In the genomic region with DNA sequence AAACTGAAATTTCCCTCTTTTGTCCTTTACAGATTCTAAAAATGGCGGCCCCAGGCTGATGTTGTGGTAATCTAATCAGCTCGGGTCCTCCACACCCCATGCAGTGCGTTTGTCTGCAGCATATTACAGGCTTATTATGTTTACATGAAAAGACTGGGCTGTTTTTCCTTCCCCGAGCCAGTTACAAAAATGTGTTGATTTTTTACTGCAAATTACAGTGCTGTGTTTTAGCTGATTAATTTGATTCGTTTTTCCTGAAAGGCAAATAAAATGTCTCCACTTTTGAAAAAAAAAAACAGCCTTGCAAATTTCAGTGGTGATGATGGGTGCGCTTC, we compare ENCODE assay signal across 8 cellular contexts. TPM values are rescaled to one million over a fixed set of nuclear protein-coding genes. Genes with fewer than 3 reads are reported as not detected.
DNase-seq lines count a peak whose midpoint lies in the region; ATAC-seq, FAIRE-seq and TF ChIP-seq lines count a peak whose summit lies in the region.

No MANE protein-coding gene starts in this region.

- 0 to 1% (median 0%) methylated on average over 6 of the region's 6 CpGs for WGBS in small intestine, 3 donors

- no peak for ATAC-seq in HG03095 (IDR thresholded peaks at IDR 0.05; ENCODE audit: unreplicated experiment)
- ATAC-seq in omental fat pad (ENCODE audit: low FRiP score) = no peak

- TF ChIP-seq CTCF in omental fat pad (IDR thresholded peaks at IDR 0.05) = no peak

- H3K27ac ChIP-seq in angular gyrus (ENCODE audit: low read depth, low read length) = peak overlapping the region; percentile 100
- H3K27ac ChIP-seq in small intestine (ENCODE audit: low read depth in 1 of 2, low read length in 1 of 2) = peak overlapping the region; percentile 82 to 98

- H3K27me3 ChIP-seq in small intestine (ENCODE audit: control insufficient read depth in 2 of 2, insufficient read depth in 2 of 2, low read length in 2 of 2) = no peaks in the 10 kb centered on the region

- H3K4me3 ChIP-seq in iPS-18c (ENCODE audit: insufficient read depth, low read depth, low read length) (peak overlapping the region; percentile 99), small intestine (ENCODE audit: low read depth in 1 of 2, low read length in 2 of 2) (peak overlapping the region; percentile 60 to 95)

- FAIRE-seq in small intestine (lab: Jason Lieb, UNC) = no peak

- DNase-seq in activated naive CD4-positive, alpha-beta T cell treated with Interleukin-2 at 50 U/mL for 16 hours = peak; percentile 30
- no peak for DNase-seq in activated naive CD4-positive, alpha-beta T cell (lab: John Stamatoyannopoulos, UW)
- DNase-seq in NCI-H2171 (lab: John Stamatoyannopoulos, UW) = peak; percentile 13
- DNase-seq in small intestine = peak; percentile 64
- DNase-seq in omental fat pad (ENCODE audit: low spot score) = no peak

- no peaks in the 10 kb centered on the region for H3K9me3 ChIP-seq in iPS-18c (ENCODE audit: control insufficient read depth, insufficient read depth, low read length)
- H3K9me3 ChIP-seq in small intestine (ENCODE audit: control insufficient read depth, low read depth) = no peaks in the 10 kb centered on the region

- no peaks in the 10 kb centered on the region for H3K36me3 ChIP-seq in small intestine (ENCODE audit: control insufficient read depth in 2 of 2, insufficient read depth in 2 of 2, low read length in 2 of 2)

- peaks cover 0 to 3% of the 10 kb centered on the region in 2 donors for H3K4me1 ChIP-seq in small intestine (ENCODE audit: control insufficient read depth in 2 of 2, insufficient read depth in 1 of 2, low read depth in 1 of 2, low read length in 1 of 2)

RNA-seq across cellular contexts. Expression of a gene that starts 1.6 kb away (rescaled TPM):
- 10 to 100 TPM; 11.1 to 20.0 (median 12.5) TPM for polyA plus RNA-seq in small intestine
- 100 to 1,000 TPM in 2 of 4 donors, 10 to 100 TPM in 2; 75.3 to 124 (median 101) TPM for total RNA-seq in omental fat pad

Comparison
In these comparisons a context has a peak if more than half of its experiments do, and no peak if none do; other contexts are left out.
1. DNase-seq: peak in activated naive CD4-positive, alpha-beta T cell treated with Interleukin-2 at 50 U/mL for 16 hours (single experiment), NCI-H2171 (single experiment) and small intestine (single experiment); none in activated naive CD4-positive, alpha-beta T cell (0 of 4) and omental fat pad (single experiment).